ENCODE assay signal across 1 cellular context in genomic region chr20:577167-577791, GRCh38.
A peak's percentile ranks its signal among the peaks of the same experiment; 100 is the strongest.
TF ChIP-seq lines count a peak whose summit lies in the region.

No MANE protein-coding gene starts in this region.

TF ChIP-seq in K562, 482 proteins besides CTCF, POLR2A, EP300 and RAD21 (continued from another document and continues in another):
- TF ChIP-seq TSHZ1 (CRISPR knock-in tag; IDR thresholded peaks at IDR 0.05) (no peak), HNRNPLL (IDR thresholded peaks at IDR 0.05; ENCODE audit: low read depth, low read length, poor library complexity, severe bottlenecking) (no peak), NR1H2 (CRISPR knock-in tag; IDR thresholded peaks at IDR 0.05) (no peak), WHSC1 (IDR thresholded peaks at IDR 0.05; ENCODE audit: low read length) (no peak), HDAC6 (IDR thresholded peaks at IDR 0.05; ENCODE audit: low read depth, low read length) (no peak), XRCC4 (IDR thresholded peaks at IDR 0.05; ENCODE audit: extremely low read depth, insufficient read depth, insufficient read length) (no peak), NCOA2 (IDR thresholded peaks at IDR 0.05; ENCODE audit: partially characterized antibody in 2 of 2) (no peak), FOXA1 (IDR thresholded peaks at IDR 0.05; ENCODE audit: borderline replicate concordance) (no peak), ZC3H11A (IDR thresholded peaks at IDR 0.05; ENCODE audit: low read depth, low read length) (no peak), ZNF384 (IDR thresholded peaks at IDR 0.05; ENCODE audit: low read depth, low read length) (no peak), PHF21A (IDR thresholded peaks at IDR 0.05; ENCODE audit: borderline replicate concordance, low read depth) (no peak), SOX6 (IDR thresholded peaks at IDR 0.05) (no peak), POLR2AphosphoS2 (IDR thresholded peaks at IDR 0.05; ENCODE audit: low read length) (no peak), ZNF408 (CRISPR knock-in tag; IDR thresholded peaks at IDR 0.05; ENCODE audit: low read depth) (no peak), EP400 (IDR thresholded peaks at IDR 0.05) (peak; percentile 69), HMGXB4 (CRISPR knock-in tag; IDR thresholded peaks at IDR 0.05) (no peak), ZBTB43 (CRISPR knock-in tag; IDR thresholded peaks at IDR 0.05) (no peak), HNRNPK (IDR thresholded peaks at IDR 0.05; ENCODE audit: low read depth, low read length, poor library complexity, severe bottlenecking) (no peak), ZNF583 (CRISPR knock-in tag; IDR thresholded peaks at IDR 0.05) (no peak), TBL1XR1 (IDR thresholded peaks at IDR 0.05; ENCODE audit: low read length in 2 of 2) (no peak), POLR2G (IDR thresholded peaks at IDR 0.05; ENCODE audit: low read depth, low read length) (no peak), CBFA2T2 (conservative IDR thresholded peaks at IDR 0.05) (peak; percentile 50), KLF13 (tag; IDR thresholded peaks at IDR 0.05; ENCODE audit: borderline replicate concordance, low read depth) (no peak), KLF6 (CRISPR knock-in tag; IDR thresholded peaks at IDR 0.05; ENCODE audit: borderline replicate concordance) (no peak; the same call in 1 of the 2 replicates), BCOR (IDR thresholded peaks at IDR 0.05) (no peak), RBM25 (IDR thresholded peaks at IDR 0.05; ENCODE audit: low read depth, low read length, severe bottlenecking) (no peak), PHF20 (IDR thresholded peaks at IDR 0.05; ENCODE audit: partially characterized antibody) (no peak), CUX1 (CRISPR knock-in tag; IDR thresholded peaks at IDR 0.05) (no peak), ZNF239 (CRISPR knock-in tag; IDR thresholded peaks at IDR 0.05) (no peak), HMG20A (CRISPR knock-in tag; conservative IDR thresholded peaks at IDR 0.05) (no peak), SFPQ (IDR thresholded peaks at IDR 0.05; ENCODE audit: low read depth, low read length) (no peak), CBFB (CRISPR knock-in tag; IDR thresholded peaks at IDR 0.05) (no peak), ZNF778 (CRISPR knock-in tag; IDR thresholded peaks at IDR 0.05) (no peak), EGR1 (conservative IDR thresholded peaks at IDR 0.05) (no peak), RAD51 (IDR thresholded peaks at IDR 0.05; ENCODE audit: borderline replicate concordance, low read depth) (peak; percentile 93), SREBF1 (IDR thresholded peaks at IDR 0.05; ENCODE audit: borderline replicate concordance, low read depth, low read length) (no peak), KLF10 (CRISPR knock-in tag; IDR thresholded peaks at IDR 0.05) (no peak), ZNF512 (tag; IDR thresholded peaks at IDR 0.05) (no peak), POU5F1 (IDR thresholded peaks at IDR 0.05; ENCODE audit: borderline replicate concordance, low read depth, low read length, partially characterized antibody) (no peak), RBM34 (IDR thresholded peaks at IDR 0.05; ENCODE audit: borderline replicate concordance, insufficient read depth, low read length) (no peak), ILK (tag; IDR thresholded peaks at IDR 0.05; ENCODE audit: borderline replicate concordance, low read depth) (no peak), SIN3A (IDR thresholded peaks at IDR 0.05; ENCODE audit: borderline replicate concordance in 2 of 2, control insufficient read depth in 1 of 2, low read depth in 2 of 2, low read length in 2 of 2) (no peak), DLX4 (CRISPR knock-in tag; IDR thresholded peaks at IDR 0.05) (no peak), XRCC3 (IDR thresholded peaks at IDR 0.05) (no peak), TCFL5 (CRISPR knock-in tag; conservative IDR thresholded peaks at IDR 0.05) (no peak), FOXJ2 (tag; IDR thresholded peaks at IDR 0.05) (no peak), NR3C1 (CRISPR knock-in tag; IDR thresholded peaks at IDR 0.05) (no peak), CREBBP (IDR thresholded peaks at IDR 0.05; ENCODE audit: low read depth, low read length) (no peak), ZNF79 (CRISPR knock-in tag; IDR thresholded peaks at IDR 0.05; ENCODE audit: low read depth) (no peak), DACH1 (IDR thresholded peaks at IDR 0.05; ENCODE audit: partially characterized antibody) (no peak), RB1 (IDR thresholded peaks at IDR 0.05; ENCODE audit: low read depth) (no peak), HLTF (IDR thresholded peaks at IDR 0.05) (no peak), PHB (CRISPR knock-in tag; IDR thresholded peaks at IDR 0.05) (no peak), CREB5 (CRISPR knock-in tag; IDR thresholded peaks at IDR 0.05) (no peak), ZFP36 (IDR thresholded peaks at IDR 0.05; ENCODE audit: low read depth, low read length, partially characterized antibody) (no peak), CREM (IDR thresholded peaks at IDR 0.05; ENCODE audit: low read depth) (peak; percentile 95), RFX5 (IDR thresholded peaks at IDR 0.05; ENCODE audit: low read depth, low read length) (no peak), FOXK2 (conservative IDR thresholded peaks at IDR 0.05 in 1 of 2, IDR thresholded peaks at IDR 0.05 in 1 of 2; ENCODE audit: low read depth in 2 of 2) (0 out of 4 replicates have a peak, but pooled peaks of 1 of the 2 experiments have one; percentile 21), CSDE1 (IDR thresholded peaks at IDR 0.05) (no peak), MCM3 (IDR thresholded peaks at IDR 0.05) (no peak)
